In genomic region chr2:34547340-34547739, GRCh38 we compare ENCODE assay signal across 18 cellular contexts.
"Had no signal": no experiment of that assay in that cellular context is flagged by ENCODE, and none has a peak within 500 bp of the region (broad histone marks: within the 10 kb centered on the region; RNA-seq: fewer than 3 reads in every experiment).

No MANE protein-coding gene starts in this region.

- H3K9me3 ChIP-seq: uterus had no signal

- H3K27ac ChIP-seq: coronary artery, esophagus squamous epithelium, tibial nerve, uterus had no signal

- H3K4me1 ChIP-seq: esophagus squamous epithelium, tibial nerve, uterus had no signal

- H3K4me3 ChIP-seq: coronary artery, esophagus squamous epithelium, tibial nerve, uterus had no signal

- ATAC-seq: activated CD8-positive, alpha-beta T cell treated with anti-CD3 and anti-CD28 coated beads for 36 hours; activated T-cell treated with anti-CD3 and anti-CD28 coated beads, Interleukin-2, amount 50 U/mL, for 4 hours; natural killer cell had no signal

- H3K36me3 ChIP-seq: esophagus squamous epithelium, tibial nerve, uterus had no signal

- H3K27me3 ChIP-seq: esophagus squamous epithelium, tibial nerve, uterus had no signal

- DNase-seq: activated CD4-positive, alpha-beta T cell treated with anti-CD3 and anti-CD28 coated beads for 4 hours; activated CD8-positive, alpha-beta T cell treated with anti-CD3 and anti-CD28 coated beads for 36 hours; activated gamma-delta T cell treated with Interleukin-2 at 50 U/mL for 16 hours; activated T-cell treated with anti-CD3 and anti-CD28 coated beads, Interleukin-2, amount 50 U/mL, for 4 hours; amniotic stem cell; esophagus squamous epithelium; hypothalamus; kidney glomerular epithelial cell; mesenchymal stem cell; natural killer cell; nucleus accumbens; stimulated activated CD4-positive, alpha-beta T cell treated with anti-CD3 and anti-CD28 coated beads, Interleukin-15, amount 100 ng/mL, for 24 hours; stimulated activated CD4-positive, alpha-beta T cell treated with anti-CD3 and anti-CD28 coated beads, Interleukin-4, amount 100 ng/mL, for 1 hour; stimulated activated naive CD4-positive, alpha-beta T cell treated with Interleukin-2 at 50 U/mL for 16 hours; substantia nigra; uterus had no signal
